21 cellular contexts compared by ENCODE assay signal in genomic region chr6:3617681-3618299, GRCh38.
"Had no signal": no experiment of that assay in that cellular context is flagged by ENCODE, and none has a peak within 500 bp of the region (broad histone marks: within the 10 kb centered on the region; RNA-seq: fewer than 3 reads in every experiment).

No MANE protein-coding gene starts in this region.

- ATAC-seq: activated CD4-positive, alpha-beta T cell treated with anti-CD3 and anti-CD28 coated beads for 36 hours; body of pancreas; foreskin keratinocyte; psoas muscle; sciatic nerve; SK-N-SH treated with all-trans-retinoic acid at 6 μM for 48 hours; stimulated activated memory B cell treated with anti-CD40 and anti-IgM and Interleukin-4, amounts not matched to agents 10 μg/mL and 1 μg/mL and 100 μg/mL, for 72 hours; T-helper 17 cell had no signal

- H3K4me3 Mint-ChIP-seq: activated CD4-positive, alpha-beta memory T cell treated with anti-CD3 and anti-CD28 coated beads for 36 hours; activated CD4-positive, alpha-beta T cell treated with anti-CD3 and anti-CD28 coated beads for 36 hours; activated naive CD8-positive, alpha-beta T cell treated with anti-CD3 and anti-CD28 coated beads for 36 hours; activated T-helper 1 cell treated with anti-CD3 and anti-CD28 coated beads, Interleukin-12 subunit alpha, Interleukin-12 subunit beta, Interleukin-2, Interleukin-4 antibody, amounts not matched to agents 30 ng/mL and 10 ng/mL and 1 ng/mL, durations not matched to agents 14 hours and 24 hours and 36 hours; central memory CD8-positive, alpha-beta T cell; nephron; stimulated activated memory B cell treated with anti-CD40 and anti-IgM and Interleukin-4, amounts not matched to agents 10 μg/mL and 1 μg/mL and 100 μg/mL, for 72 hours; T-helper 17 cell had no signal

- H3K9me3 Mint-ChIP-seq: activated CD4-positive, alpha-beta memory T cell treated with anti-CD3 and anti-CD28 coated beads for 36 hours; activated naive CD8-positive, alpha-beta T cell treated with anti-CD3 and anti-CD28 coated beads for 36 hours; activated T-helper 1 cell treated with anti-CD3 and anti-CD28 coated beads, Interleukin-12 subunit alpha, Interleukin-12 subunit beta, Interleukin-2, Interleukin-4 antibody, amounts not matched to agents 30 ng/mL and 10 ng/mL and 1 ng/mL, durations not matched to agents 14 hours and 24 hours and 36 hours; central memory CD8-positive, alpha-beta T cell; nephron; stimulated activated memory B cell treated with anti-CD40 and anti-IgM and Interleukin-4, amounts not matched to agents 10 μg/mL and 1 μg/mL and 100 μg/mL, for 72 hours had no signal

- H3K36me3 Mint-ChIP-seq: activated CD4-positive, alpha-beta memory T cell treated with anti-CD3 and anti-CD28 coated beads for 36 hours; activated naive CD8-positive, alpha-beta T cell treated with anti-CD3 and anti-CD28 coated beads for 36 hours; stimulated activated memory B cell treated with anti-CD40 and anti-IgM and Interleukin-4, amounts not matched to agents 10 μg/mL and 1 μg/mL and 100 μg/mL, for 72 hours had no signal

- H3K36me3 ChIP-seq: thyroid gland, WERI-Rb-1 had no signal

- H3K9me3 ChIP-seq: body of pancreas, psoas muscle, thyroid gland had no signal

- H3K4me1 ChIP-seq: body of pancreas, foreskin keratinocyte, psoas muscle, thyroid gland had no signal

- H3K4me3 ChIP-seq: body of pancreas, psoas muscle, thyroid gland had no signal

- H3K27ac ChIP-seq: body of pancreas, foreskin keratinocyte, psoas muscle, thyroid gland, WERI-Rb-1 had no signal

- H3K27ac Mint-ChIP-seq: activated CD4-positive, alpha-beta memory T cell treated with anti-CD3 and anti-CD28 coated beads for 36 hours; activated CD4-positive, alpha-beta T cell treated with anti-CD3 and anti-CD28 coated beads for 36 hours; activated naive CD8-positive, alpha-beta T cell treated with anti-CD3 and anti-CD28 coated beads for 36 hours; activated T-helper 1 cell treated with anti-CD3 and anti-CD28 coated beads, Interleukin-12 subunit alpha, Interleukin-12 subunit beta, Interleukin-2, Interleukin-4 antibody, amounts not matched to agents 30 ng/mL and 10 ng/mL and 1 ng/mL, durations not matched to agents 14 hours and 24 hours and 36 hours; nephron; stimulated activated memory B cell treated with anti-CD40 and anti-IgM and Interleukin-4, amounts not matched to agents 10 μg/mL and 1 μg/mL and 100 μg/mL, for 72 hours; T-helper 17 cell had no signal

- H3K27me3 ChIP-seq: body of pancreas, thyroid gland had no signal

- DNase-seq: activated CD4-positive, alpha-beta memory T cell treated with anti-CD3 and anti-CD28 coated beads for 36 hours; activated CD4-positive, alpha-beta T cell treated with anti-CD3 and anti-CD28 coated beads for 36 hours; activated naive CD8-positive, alpha-beta T cell treated with anti-CD3 and anti-CD28 coated beads for 36 hours; amygdala; body of pancreas; effector CD8-positive, alpha-beta T cell; foreskin keratinocyte; glutamatergic neuron; hypothalamus; kidney glomerular epithelial cell; psoas muscle; stimulated activated CD4-positive, alpha-beta T cell treated with anti-CD3 and anti-CD28 coated beads, Interleukin-1b, Interleukin-23, amount 100 ng/mL, for 48 hours; T-helper 17 cell; thyroid gland; WERI-Rb-1 had no signal

- H3K4me1 Mint-ChIP-seq: activated CD4-positive, alpha-beta T cell treated with anti-CD3 and anti-CD28 coated beads for 36 hours; activated naive CD8-positive, alpha-beta T cell treated with anti-CD3 and anti-CD28 coated beads for 36 hours; central memory CD8-positive, alpha-beta T cell; stimulated activated memory B cell treated with anti-CD40 and anti-IgM and Interleukin-4, amounts not matched to agents 10 μg/mL and 1 μg/mL and 100 μg/mL, for 72 hours; T-helper 17 cell had no signal
